ENCODE assay signal across 21 cellular contexts in genomic region chr6:48389146-48390043, GRCh38.
DNase-seq lines count a peak whose midpoint lies in the region; ATAC-seq and TF ChIP-seq lines count a peak whose summit lies in the region.
"Had no signal": no experiment of that assay in that cellular context is flagged by ENCODE, and none has a peak within 500 bp of the region (broad histone marks: within the 10 kb centered on the region; RNA-seq: fewer than 3 reads in every experiment).

No MANE protein-coding gene starts in this region.

- no peak for ATAC-seq in DND-41 (ENCODE audit: insufficient read depth, low read depth)
- ATAC-seq in GM19455 (IDR thresholded peaks at IDR 0.05; ENCODE audit: unreplicated experiment), result no peak
- ATAC-seq in HG02571 (IDR thresholded peaks at IDR 0.05; ENCODE audit: unreplicated experiment), result no peak
- ATAC-seq: activated CD4-positive, CD25-positive, alpha-beta regulatory T cell treated with anti-CD3 and anti-CD28 coated beads, Interleukin-2, amount 50 U/mL, for 24 hours; activated T-cell treated with anti-CD3 and anti-CD28 coated beads, Interleukin-2, amount 50 U/mL, for 4 hours had no signal

- 0 out of 2 replicates have a peak overlapping the region, but pooled peaks have one; percentile 16 for H2AFZ ChIP-seq in DND-41 (ENCODE audit: low read depth, low read length)

- TF ChIP-seq CTCF in DND-41 (IDR thresholded peaks at IDR 0.05; ENCODE audit: borderline replicate concordance, extremely low read depth, low read length, poor library complexity, severe bottlenecking), result no peak
- no peak for TF ChIP-seq CTCF in colonic mucosa (IDR thresholded peaks at IDR 0.05)
- TF ChIP-seq CTCF in WERI-Rb-1 (IDR thresholded peaks at IDR 0.05; ENCODE audit: low read depth, low read length), result no peak

- DNase-seq in Ammon's horn (ENCODE audit: low spot score) (peak; percentile 1), DND-41 (no peak), NCI-H446 treated with DMSO at 0.1 percent for 48 hours (lab: John Stamatoyannopoulos, UW) (peak; percentile 84), colonic mucosa (peak; percentile 81), WERI-Rb-1 (no peak), NCI-H774 (lab: John Stamatoyannopoulos, UW) (no peak)
- DNase-seq: activated naive CD4-positive, alpha-beta T cell treated with Interleukin-2 at 50 U/mL for 16 hours; activated T-cell treated with anti-CD3 and anti-CD28 coated beads, Interleukin-2, amount 50 U/mL, for 4 hours; GDM1; Kasumi-1; NCI-H1092; NCI-H2171; stimulated activated CD4-positive, alpha-beta T cell treated with anti-CD3 and anti-CD28 coated beads, Interleukin-4, amount 100 ng/mL, for 1 hour; stimulated activated naive CD4-positive, alpha-beta T cell; T1000; testis had no signal

- H3K4me3 ChIP-seq in DND-41 (ENCODE audit: low read depth in 1 of 2, low read length in 2 of 2) (no peak overlapping the region), colonic mucosa (no peak overlapping the region), WERI-Rb-1 (ENCODE audit: low read depth, low read length) (no peak overlapping the region)
- H3K4me3 ChIP-seq: coronary artery, HAP-1, testis had no signal

- H3K9ac ChIP-seq in DND-41 (ENCODE audit: low read depth, low read length), result no peak overlapping the region
- no peak overlapping the region for H3K9ac ChIP-seq in colonic mucosa (ENCODE audit: low read depth in 2 of 2, low read length in 2 of 2)

- H3K79me2 ChIP-seq in DND-41 (ENCODE audit: insufficient read depth, low read length), result no peaks in the 10 kb centered on the region

- H3K27ac ChIP-seq in DND-41 (ENCODE audit: low read length) (no peak overlapping the region), colonic mucosa (peak overlapping the region; percentile 32), WERI-Rb-1 (no peak overlapping the region)
- H3K27ac ChIP-seq: coronary artery, testis had no signal

- H3K36me3 ChIP-seq in DND-41 (ENCODE audit: insufficient read depth, low read length), result no peaks in the 10 kb centered on the region
- no peaks in the 10 kb centered on the region for H3K36me3 ChIP-seq in colonic mucosa
- H3K36me3 ChIP-seq in WERI-Rb-1, result no peaks in the 10 kb centered on the region
- H3K36me3 ChIP-seq: HAP-1 had no signal

- H3K9me3 ChIP-seq in DND-41 (ENCODE audit: insufficient read depth, low read length, severe bottlenecking) (no peaks in the 10 kb centered on the region), colonic mucosa (no peaks in the 10 kb centered on the region), WERI-Rb-1 (ENCODE audit: severe bottlenecking) (peaks cover under 1% of the 10 kb centered on the region)
- H3K9me3 ChIP-seq: HAP-1, testis had no signal

- intact Hi-C loops in colonic mucosa (cut with DNase I), result no loop called here

- no peaks in the 10 kb centered on the region for H3K27me3 ChIP-seq in DND-41 (ENCODE audit: insufficient read depth, low read length, poor library complexity)
- H3K27me3 ChIP-seq in colonic mucosa, result no peaks in the 10 kb centered on the region
- no peaks in the 10 kb centered on the region for H3K27me3 ChIP-seq in WERI-Rb-1 (ENCODE audit: insufficient read depth, low read depth, severe bottlenecking)
- H3K27me3 ChIP-seq: testis had no signal

- no peak overlapping the region for H3K4me2 ChIP-seq in DND-41 (ENCODE audit: insufficient read depth, low read length)

- no peaks in the 10 kb centered on the region for H4K20me1 ChIP-seq in DND-41 (ENCODE audit: insufficient read depth, low read length)

- H3K4me1 ChIP-seq in DND-41 (ENCODE audit: insufficient read depth, low read length) (no peaks in the 10 kb centered on the region), colonic mucosa (no peaks in the 10 kb centered on the region)
- H3K4me1 ChIP-seq: HAP-1, testis had no signal

Comparison
In these comparisons a context has a peak if more than half of its experiments do, and no peak if none do; other contexts are left out.
1. DNase-seq: peak in Ammon's horn (single experiment), NCI-H446 treated with DMSO at 0.1 percent for 48 hours (single experiment) and colonic mucosa (single experiment); none in DND-41 (single experiment), WERI-Rb-1 (single experiment) and NCI-H774 (single experiment).